ENCODE assay signal across 21 cellular contexts in genomic region chr15:83458396-83458795, GRCh38. TPM values are rescaled to one million over a fixed set of nuclear protein-coding genes. Genes with fewer than 3 reads are reported as not detected.
"Had no signal": no experiment of that assay in that cellular context is flagged by ENCODE, and none has a peak within 500 bp of the region (broad histone marks: within the 10 kb centered on the region; RNA-seq: fewer than 3 reads in every experiment).

No MANE protein-coding gene starts in this region.

- H3K9ac ChIP-seq: KMS-11 had no signal

- DNase-seq: Kasumi-1, MM.1S, NCI-H1092 treated with DMSO at 0.1 percent for 48 hours, NCI-H1436, NCI-H187, NCI-H2029, NCI-H2081 treated with DMSO at 0.1 percent for 48 hours, NCI-H2171, NCI-H226, NCI-H446, NCI-H510A, NCI-H524 treated with DMSO at 0.1 percent for 48 hours, NCI-H69, NCI-H774, SHP77 had no signal

- H3K27ac Mint-ChIP-seq: IgD-negative memory B cell had no signal

- H3K27ac ChIP-seq: HL-60, KMS-11, RWPE1 had no signal

- H3K4me3 Mint-ChIP-seq: IgD-negative memory B cell had no signal

- H3K27me3 Mint-ChIP-seq: IgD-negative memory B cell had no signal

- H3K4me1 Mint-ChIP-seq: IgD-negative memory B cell had no signal

- H3K36me3 Mint-ChIP-seq: IgD-negative memory B cell had no signal

- ATAC-seq: K562 had no signal

- H3K4me3 ChIP-seq: K562 had no signal

RNA-seq across cellular contexts. Expression of gene SH3GL3, which starts 11.3 kb away (rescaled TPM):
- total RNA-seq: SK-MEL-5 had no signal
